Comparison of ENCODE assay signal across 10 cellular contexts in the genomic region with DNA sequence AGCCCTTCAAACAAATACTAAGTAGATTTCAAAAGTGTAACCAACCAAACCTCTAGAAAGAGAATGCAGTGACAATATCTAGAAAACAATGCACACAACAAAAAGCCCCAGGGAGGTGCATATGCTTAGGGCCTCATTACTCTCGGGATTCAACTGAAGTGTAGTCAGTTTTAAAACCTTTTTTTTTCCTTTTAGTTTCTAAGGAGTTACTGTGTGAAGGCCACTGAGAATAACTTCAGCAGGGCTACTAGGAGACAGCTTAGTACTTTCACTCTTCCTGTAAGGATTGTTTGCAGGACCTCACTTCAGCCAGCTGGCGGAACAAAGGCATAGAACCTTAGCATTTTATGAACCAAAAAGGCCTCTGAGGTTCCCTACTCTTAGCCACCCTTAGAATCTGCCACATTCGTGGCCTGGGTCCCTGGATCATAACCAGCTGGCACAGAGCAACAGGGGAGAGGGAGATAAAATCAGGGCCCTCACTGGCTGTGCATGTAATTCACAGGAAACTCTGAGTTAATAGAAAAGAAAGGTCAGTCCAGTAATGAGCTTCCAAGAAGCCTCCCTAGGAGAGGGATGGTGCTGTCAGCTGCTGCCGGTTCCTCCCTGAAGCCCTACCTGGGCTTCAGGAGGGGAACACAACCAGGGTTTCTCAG. TPM values are rescaled to one million over a fixed set of nuclear protein-coding genes. Genes with fewer than 3 reads are reported as not detected.
DNase-seq lines count a peak whose midpoint lies in the region; ATAC-seq and TF ChIP-seq lines count a peak whose summit lies in the region.
"Had no signal": no experiment of that assay in that cellular context is flagged by ENCODE, and none has a peak within 500 bp of the region (broad histone marks: within the 10 kb centered on the region; RNA-seq: fewer than 3 reads in every experiment).

No MANE protein-coding gene starts in this region.

- H3K4me3 ChIP-seq in RWPE2 (ENCODE audit: severe bottlenecking) (no peak overlapping the region), endodermal cell (ENCODE audit: low read length) (peak overlapping the region; percentile 6)
- H3K4me3 ChIP-seq: A549 had no signal

- 78 to 80% methylated on average over 2 to 4 of the region's 4 CpGs for WGBS in endodermal cell (ENCODE audit: insufficient coverage in 1 of 2, insufficient read length in 1 of 2), 2 experiments

- H3K9me3 ChIP-seq in RWPE2 (ENCODE audit: severe bottlenecking) (no peaks in the 10 kb centered on the region), endodermal cell (ENCODE audit: control insufficient read depth, low read length) (no peaks in the 10 kb centered on the region)
- H3K9me3 ChIP-seq: A549 had no signal

- no peak for TF ChIP-seq CTCF in RWPE2 (IDR thresholded peaks at IDR 0.05; ENCODE audit: poor library complexity, severe bottlenecking)
- no peak for TF ChIP-seq CTCF in endodermal cell (conservative IDR thresholded peaks at IDR 0.05)

- no peaks in the 10 kb centered on the region for H3K9me3 Mint-ChIP-seq in activated CD4-positive, alpha-beta T cell treated with anti-CD3 and anti-CD28 coated beads for 36 hours (ENCODE audit: low read depth)
- H3K9me3 Mint-ChIP-seq in endodermal cell = no peaks in the 10 kb centered on the region
- H3K9me3 Mint-ChIP-seq in stimulated activated naive B cell treated with anti-CD40 and anti-IgM and Interleukin-4, amounts not matched to agents 10 μg/mL and 1 μg/mL and 100 μg/mL, for 72 hours = no peaks in the 10 kb centered on the region

- H3K27ac ChIP-seq in RWPE2 (ENCODE audit: poor library complexity, severe bottlenecking) (peak overlapping the region; percentile 96), endodermal cell (ENCODE audit: low read depth, low read length) (no peak overlapping the region)
- H3K27ac ChIP-seq: A549 had no signal

- CTCF ChIA-PET in activated CD4-positive, alpha-beta T cell treated with anti-CD3 and anti-CD28 coated beads for 36 hours (lab: Charles Lee) = interaction anchor here (1.2 to 1.4 kb wide), 3 partner anchors 34 to 60 kb away, joined by 3 to 5 read pairs (median 4); no protein-coding TSS in a partner anchor

- peaks cover 78% of the 10 kb centered on the region for H3K4me1 Mint-ChIP-seq in activated CD4-positive, alpha-beta T cell treated with anti-CD3 and anti-CD28 coated beads for 36 hours
- H3K4me1 Mint-ChIP-seq in endodermal cell = peaks cover 44% of the 10 kb centered on the region
- peaks cover 65 to 82% of the 10 kb centered on the region in 2 donors for H3K4me1 Mint-ChIP-seq in stimulated activated naive B cell treated with anti-CD40 and anti-IgM and Interleukin-4, amounts not matched to agents 10 μg/mL and 1 μg/mL and 100 μg/mL, for 72 hours

- H3K27me3 ChIP-seq in RWPE2 (ENCODE audit: insufficient read depth, poor library complexity, severe bottlenecking) (no peaks in the 10 kb centered on the region), endodermal cell (ENCODE audit: control insufficient read depth, insufficient read depth, low read length, poor library complexity, severe bottlenecking) (peaks cover 6% of the 10 kb centered on the region)

- no peak for DNase-seq in activated CD4-positive, alpha-beta T cell treated with anti-CD3 and anti-CD28 coated beads for 36 hours
- no peak for DNase-seq in activated CD4-positive, alpha-beta T cell treated with anti-CD3 and anti-CD28 coated beads for 1 hour
- no peak for DNase-seq in RWPE2 (ENCODE audit: low spot score)
- DNase-seq in endodermal cell = no peak
- DNase-seq in stimulated activated naive B cell treated with anti-CD40 and anti-IgM and Interleukin-4, amounts not matched to agents 10 μg/mL and 1 μg/mL and 100 μg/mL, for 72 hours = no peak
- no peak for DNase-seq in globus pallidus (ENCODE audit: low spot score)
- DNase-seq in putamen (ENCODE audit: low spot score) = no peak
- DNase-seq: NCI-H1436 had no signal

- peaks cover 20% of the 10 kb centered on the region for H3K36me3 Mint-ChIP-seq in activated CD4-positive, alpha-beta T cell treated with anti-CD3 and anti-CD28 coated beads for 36 hours (ENCODE audit: low read depth)
- no peaks in the 10 kb centered on the region for H3K36me3 Mint-ChIP-seq in endodermal cell (ENCODE audit: low read depth)
- H3K36me3 Mint-ChIP-seq in stimulated activated naive B cell treated with anti-CD40 and anti-IgM and Interleukin-4, amounts not matched to agents 10 μg/mL and 1 μg/mL and 100 μg/mL, for 72 hours = peaks cover 15 to 36% of the 10 kb centered on the region in 2 donors

- H3K36me3 ChIP-seq in RWPE2 (ENCODE audit: low read depth) = no peaks in the 10 kb centered on the region
- no peaks in the 10 kb centered on the region for H3K36me3 ChIP-seq in endodermal cell (ENCODE audit: control insufficient read depth, insufficient read depth, low read length)

- H3K4me1 ChIP-seq in RWPE2 (ENCODE audit: insufficient read depth, poor library complexity, severe bottlenecking) = peaks cover 44% of the 10 kb centered on the region
- H3K4me1 ChIP-seq in endodermal cell (ENCODE audit: control insufficient read depth, insufficient read depth, low read length) = peaks cover 6% of the 10 kb centered on the region

- peak overlapping the region; percentile 90 for H3K27ac Mint-ChIP-seq in activated CD4-positive, alpha-beta T cell treated with anti-CD3 and anti-CD28 coated beads for 36 hours
- H3K27ac Mint-ChIP-seq in endodermal cell = no peak overlapping the region
- H3K27ac Mint-ChIP-seq in stimulated activated naive B cell treated with anti-CD40 and anti-IgM and Interleukin-4, amounts not matched to agents 10 μg/mL and 1 μg/mL and 100 μg/mL, for 72 hours = peak overlapping the region; percentile 95

- no peak for ATAC-seq in activated CD4-positive, alpha-beta T cell treated with anti-CD3 and anti-CD28 coated beads for 36 hours
- no peak for ATAC-seq in RWPE2 (ENCODE audit: low read depth)
- no peak for ATAC-seq in stimulated activated naive B cell treated with anti-CD40 and anti-IgM and Interleukin-4, amounts not matched to agents 10 μg/mL and 1 μg/mL and 100 μg/mL, for 72 hours (replicated peaks)
- ATAC-seq in GM18909 (IDR thresholded peaks at IDR 0.05; ENCODE audit: poor library complexity, unreplicated experiment) = no peak
- ATAC-seq: A549 had no signal

- H3K9ac ChIP-seq in endodermal cell (ENCODE audit: extremely low read depth, low read length, poor library complexity, severe bottlenecking) = no peak overlapping the region

- intact Hi-C loops in activated CD4-positive, alpha-beta T cell treated with anti-CD3 and anti-CD28 coated beads for 36 hours (cut with DNase I, micrococcal nuclease) = no loop called here

- no peaks in the 10 kb centered on the region for H3K27me3 Mint-ChIP-seq in activated CD4-positive, alpha-beta T cell treated with anti-CD3 and anti-CD28 coated beads for 36 hours
- H3K27me3 Mint-ChIP-seq in endodermal cell (ENCODE audit: insufficient read depth) = peaks cover 9% of the 10 kb centered on the region
- no peaks in the 10 kb centered on the region for H3K27me3 Mint-ChIP-seq in stimulated activated naive B cell treated with anti-CD40 and anti-IgM and Interleukin-4, amounts not matched to agents 10 μg/mL and 1 μg/mL and 100 μg/mL, for 72 hours

- POLR2A ChIA-PET in activated CD4-positive, alpha-beta T cell treated with anti-CD3 and anti-CD28 coated beads for 36 hours (lab: Charles Lee) = interaction anchor here (0.7 to 7.5 kb wide), 5 partner anchors 10 to 260 kb away, joined by 4 to 67 read pairs (median 5); no protein-coding TSS in a partner anchor

- peak overlapping the region; percentile 89 for H3K4me3 Mint-ChIP-seq in activated CD4-positive, alpha-beta T cell treated with anti-CD3 and anti-CD28 coated beads for 36 hours
- H3K4me3 Mint-ChIP-seq in endodermal cell = no peak overlapping the region
- peak overlapping the region; percentile 94 to 95 for H3K4me3 Mint-ChIP-seq in stimulated activated naive B cell treated with anti-CD40 and anti-IgM and Interleukin-4, amounts not matched to agents 10 μg/mL and 1 μg/mL and 100 μg/mL, for 72 hours

RNA-seq across cellular contexts. Expression of gene VOPP1, which starts 3.6 kb away (rescaled TPM):
- total RNA-seq in activated CD4-positive, alpha-beta T cell treated with anti-CD3 and anti-CD28 coated beads for 36 hours = 10 to 100 TPM; 63.7 to 64.2 TPM
- 10 to 100 TPM; 48.8 to 53.6 TPM for total RNA-seq in endodermal cell
- 58.9 TPM for polyA plus RNA-seq in endodermal cell (2013, experiment 1 of 2)
- 58.6 TPM for polyA plus RNA-seq in endodermal cell (2013, experiment 2 of 2)
